In genomic region chr9:111627260-111627963, GRCh38 we compare ENCODE assay signal across 25 cellular contexts. TPM values are rescaled to one million over a fixed set of nuclear protein-coding genes. Genes with fewer than 3 reads are reported as not detected.
DNase-seq lines count a peak whose midpoint lies in the region; ATAC-seq, FAIRE-seq and TF ChIP-seq lines count a peak whose summit lies in the region.
"Had no signal": no experiment of that assay in that cellular context is flagged by ENCODE, and none has a peak within 500 bp of the region (broad histone marks: within the 10 kb centered on the region; RNA-seq: fewer than 3 reads in every experiment).

No MANE protein-coding gene starts in this region.

- H3K27me3 ChIP-seq in breast epithelium (no peaks in the 10 kb centered on the region), HepG2 (ENCODE audit: control insufficient read depth in 1 of 2, insufficient read depth in 2 of 2, low read length in 2 of 2) (no peaks in the 10 kb centered on the region; a peak in 1 of 5 replicates), sigmoid colon (no peaks in the 10 kb centered on the region)
- H3K27me3 ChIP-seq: BLaER1 treated with 17β-estradiol and CSF1 and Interleukin-3, amounts not matched to agents 10 nM and 100 nM had no signal

- H3K9me3 ChIP-seq in breast epithelium: no peaks in the 10 kb centered on the region
- no peaks in the 10 kb centered on the region for H3K9me3 ChIP-seq in HepG2 (ENCODE audit: low read length)
- H3K9me3 ChIP-seq in sigmoid colon: no peaks in the 10 kb centered on the region

- in situ Hi-C loops in HepG2 (cut with HindIII; ENCODE audit: extremely low pct_ligation_motif_present, low pct_unique_long_range_greater_than_20kb): no loop called here

- no peak for FAIRE-seq in HepG2 (lab: Jason Lieb, UNC)
- FAIRE-seq in urothelium cell line (lab: Jason Lieb, UNC): no peak
- FAIRE-seq: endothelial cell of umbilical vein, islet of Langerhans had no signal

- ATAC-seq in HepG2: peak; percentile 3; the same call in 2 of the 3 replicates
- ATAC-seq: activated naive CD8-positive, alpha-beta T cell treated with anti-CD3 and anti-CD28 coated beads, Interleukin-2, amount 50 U/mL, for 24 hours; natural killer cell; stimulated activated naive CD8-positive, alpha-beta T cell treated with anti-CD3 and anti-CD28 coated beads, Interleukin-15, amount 100 ng/mL, for 72 hours had no signal

- TF ChIP-seq POLR2A in breast epithelium (IDR thresholded peaks at IDR 0.05) (no peak), HepG2 (IDR thresholded peaks at IDR 0.05; ENCODE audit: insufficient read depth in 1 of 2, low read depth in 2 of 2, low read length in 2 of 2) (no peak), sigmoid colon (IDR thresholded peaks at IDR 0.05) (no peak)

- peak overlapping the region; percentile 27 for H3K27ac Mint-ChIP-seq in MCF 10A (ENCODE audit: low read depth, unreplicated experiment)
- H3K27ac Mint-ChIP-seq: activated CD4-positive, alpha-beta T cell treated with anti-CD3 and anti-CD28 coated beads, Interleukin-2, amount 10 ng/mL, durations not matched to agents 24 days and 14 days; activated naive CD8-positive, alpha-beta T cell treated with anti-CD3 and anti-CD28 coated beads, Interleukin-2, amount 50 U/mL, for 24 hours; natural killer cell; stimulated activated naive CD8-positive, alpha-beta T cell treated with anti-CD3 and anti-CD28 coated beads, Interleukin-15, amount 100 ng/mL, for 72 hours had no signal

- H3K27me3 Mint-ChIP-seq in MCF 10A (ENCODE audit: insufficient read depth, unreplicated experiment): no peaks in the 10 kb centered on the region
- H3K27me3 Mint-ChIP-seq: stimulated activated naive CD8-positive, alpha-beta T cell treated with anti-CD3 and anti-CD28 coated beads, Interleukin-15, amount 100 ng/mL, for 72 hours had no signal

- no peak overlapping the region for H3K4me3 Mint-ChIP-seq in MCF 10A (ENCODE audit: unreplicated experiment)
- H3K4me3 Mint-ChIP-seq: activated CD4-positive, alpha-beta T cell treated with anti-CD3 and anti-CD28 coated beads, Interleukin-2, amount 10 ng/mL, durations not matched to agents 24 days and 14 days; activated naive CD8-positive, alpha-beta T cell treated with anti-CD3 and anti-CD28 coated beads, Interleukin-2, amount 50 U/mL, for 24 hours; natural killer cell; stimulated activated naive CD8-positive, alpha-beta T cell treated with anti-CD3 and anti-CD28 coated beads, Interleukin-15, amount 100 ng/mL, for 72 hours had no signal

- 2% methylated on average over 7 of the region's 7 CpGs for WGBS in HepG2 (ENCODE audit: low lambda C conversion rate)
- 39 to 71% methylated on average over 7 of the region's 7 CpGs for WGBS in sigmoid colon, 2 donors

- H3K9me3 Mint-ChIP-seq in MCF 10A (ENCODE audit: unreplicated experiment): no peaks in the 10 kb centered on the region
- H3K9me3 Mint-ChIP-seq: activated CD4-positive, alpha-beta T cell treated with anti-CD3 and anti-CD28 coated beads, Interleukin-2, amount 10 ng/mL, durations not matched to agents 24 days and 14 days; activated naive CD8-positive, alpha-beta T cell treated with anti-CD3 and anti-CD28 coated beads, Interleukin-2, amount 50 U/mL, for 24 hours; natural killer cell; stimulated activated naive CD8-positive, alpha-beta T cell treated with anti-CD3 and anti-CD28 coated beads, Interleukin-15, amount 100 ng/mL, for 72 hours had no signal

- TF ChIP-seq CTCF in MCF 10A (IDR thresholded peaks at IDR 0.05; ENCODE audit: unreplicated experiment) (no peak), breast epithelium (IDR thresholded peaks at IDR 0.05) (no peak), VCaP (conservative IDR thresholded peaks at IDR 0.05) (0 out of 2 replicates have a peak, but pooled peaks have one; percentile 32), HepG2 (CRISPR knock-in tag; IDR thresholded peaks at IDR 0.05) (peak; percentile 47), sigmoid colon (IDR thresholded peaks at IDR 0.05) (no peak)

- TF ChIP-seq EP300 in HepG2 (IDR thresholded peaks at IDR 0.05; ENCODE audit: low read depth in 2 of 2, low read length in 2 of 2) (no peak), HepG2 (CRISPR knock-in tag; IDR thresholded peaks at IDR 0.05; ENCODE audit: borderline replicate concordance) (no peak), sigmoid colon (IDR thresholded peaks at IDR 0.05) (no peak)

- H3K4me2 ChIP-seq in HepG2 (ENCODE audit: low read depth, low read length): peak overlapping the region; percentile 91
- H3K4me2 ChIP-seq: BLaER1 treated with 17β-estradiol and CSF1 and Interleukin-3, amounts not matched to agents 10 nM and 100 nM; smooth muscle cell had no signal

- peaks cover 16% of the 10 kb centered on the region for H3K4me1 Mint-ChIP-seq in MCF 10A (ENCODE audit: insufficient read depth, unreplicated experiment)

- H3K36me3 Mint-ChIP-seq in MCF 10A (ENCODE audit: insufficient read depth, unreplicated experiment): no peaks in the 10 kb centered on the region
- H3K36me3 Mint-ChIP-seq: natural killer cell had no signal

- no peaks in the 10 kb centered on the region for H3K4me1 ChIP-seq in breast epithelium
- H3K4me1 ChIP-seq in HepG2 (ENCODE audit: insufficient read depth, low read length): peaks cover 25% of the 10 kb centered on the region
- H3K4me1 ChIP-seq in sigmoid colon: peaks cover 0 to 15% (median 13%) of the 10 kb centered on the region in 4 donors

- intact Hi-C loops in MCF 10A (cut with micrococcal nuclease): no loop called here
- intact Hi-C loops in breast epithelium (cut with DNase I; ENCODE audit: low total_unique reads): no loop called here
- intact Hi-C loops in HepG2 (cut with micrococcal nuclease; ENCODE audit: unreplicated experiment): loop anchor here (2.0 kb wide), 1 partner anchor 29 kb away; the partner anchor contains the start of gene PTGR1
- intact Hi-C loops in sigmoid colon (cut with DNase I): no loop called here

- POLR2A ChIA-PET in MCF 10A (lab: Yijun Ruan, JAX) (interaction anchor here (0.9 to 7.1 kb wide), 2 partner anchors 28 to 29 kb away, joined by 5 to 88 read pairs; partner anchors contain the start of gene PTGR1), HepG2 (lab: Yijun Ruan, JAX) (interaction anchor here (1.1 kb wide), 2 partner anchors 23 to 29 kb away, joined by 4 to 7 read pairs; no protein-coding TSS in a partner anchor)

- H3K4me3 ChIP-seq in breast epithelium (no peak overlapping the region), HepG2 (replicated peaks in 1 of 3; ENCODE audit: insufficient read depth in 1 of 3, low read depth in 2 of 3, low read length in 3 of 3) (peak overlapping the region; percentile 12 to 63 (median 24); a peak in 5 of 6 replicates), sigmoid colon (no peak overlapping the region)
- H3K4me3 ChIP-seq: BLaER1 treated with 17β-estradiol and CSF1 and Interleukin-3, amounts not matched to agents 10 nM and 100 nM; smooth muscle cell had no signal

- H3K27ac ChIP-seq in breast epithelium (no peak overlapping the region), VCaP (no peak overlapping the region), HepG2 (ENCODE audit: extremely low read length, insufficient read depth, low read length) (peak overlapping the region; percentile 64), sigmoid colon (no peak overlapping the region)
- H3K27ac ChIP-seq: BLaER1 treated with 17β-estradiol and CSF1 and Interleukin-3, amounts not matched to agents 10 nM and 100 nM; HL-60 had no signal

- H3K79me2 ChIP-seq in HepG2 (ENCODE audit: insufficient read depth, low read length): peaks cover 11% of the 10 kb centered on the region

- H3K36me3 ChIP-seq in breast epithelium: no peaks in the 10 kb centered on the region
- H3K36me3 ChIP-seq in HepG2 (replicated peaks in 1 of 2; ENCODE audit: control insufficient read depth in 1 of 2, insufficient read depth in 2 of 2, low read length in 2 of 2): no peaks in the 10 kb centered on the region
- H3K36me3 ChIP-seq in sigmoid colon: no peaks in the 10 kb centered on the region
- H3K36me3 ChIP-seq: BLaER1 treated with 17β-estradiol and CSF1 and Interleukin-3, amounts not matched to agents 10 nM and 100 nM had no signal

- no TSS peak for BruUV-seq in MCF 10A (replicated peaks; lab: Mats Ljungman, UMichigan)
- no TSS peak for BruUV-seq in HepG2 (replicated peaks; lab: Mats Ljungman, UMichigan)

- TF ChIP-seq RAD21 in HepG2 (CRISPR knock-in tag; IDR thresholded peaks at IDR 0.05): no peak

- peak overlapping the region; percentile 49; the same call in 1 of the 2 replicates for H3K9ac ChIP-seq in HepG2 (ENCODE audit: insufficient read depth, low read depth, low read length)
- H3K9ac ChIP-seq: BLaER1 treated with 17β-estradiol and CSF1 and Interleukin-3, amounts not matched to agents 10 nM and 100 nM had no signal

- CTCF ChIA-PET in MCF 10A (lab: Yijun Ruan, JAX): interaction anchor here (0.7 to 1.7 kb wide), 2 partner anchors 8 to 29 kb away, joined by 3 to 14 read pairs; no protein-coding TSS in a partner anchor
- CTCF ChIA-PET in HepG2 (lab: Yijun Ruan, JAX; ENCODE audit: low intra/inter-chr PET ratio, low total read pairs): no interaction called here

- H4K20me1 ChIP-seq in HepG2 (ENCODE audit: insufficient read depth, low read length): no peaks in the 10 kb centered on the region

- H2AFZ ChIP-seq in HepG2 (ENCODE audit: low read length): no peak overlapping the region

- peak; percentile 65 for DNase-seq in MCF 10A (ENCODE audit: unreplicated experiment)
- no peak for DNase-seq in breast epithelium (ENCODE audit: low spot score in 2 of 2)
- DNase-seq in HepG2 (ENCODE audit: low spot score): peak; percentile 37
- DNase-seq in sigmoid colon: no peak
- DNase-seq in urothelium cell line (ENCODE audit: low spot score): no peak
- DNase-seq in T1000 (lab: John Stamatoyannopoulos, UW): no peak
- DNase-seq: activated CD4-positive, alpha-beta T cell treated with anti-CD3 and anti-CD28 coated beads, Interleukin-2, amount 10 ng/mL, durations not matched to agents 24 days and 14 days; activated naive CD8-positive, alpha-beta T cell treated with anti-CD3 and anti-CD28 coated beads, Interleukin-2, amount 50 U/mL, for 24 hours; activated T-cell treated with anti-CD3 and anti-CD28 coated beads, Interleukin-2, amount 50 U/mL, for 48 hours; Karpas-422; midbrain; natural killer cell; NCI-H1048; NCI-H187; NCI-H2227 treated with DMSO at 0.1 percent for 48 hours; RPMI8226; stimulated activated CD4-positive, alpha-beta T cell treated with anti-CD3 and anti-CD28 coated beads, Interleukin-1b, Interleukin-23, amount 100 ng/mL, for 48 hours; stimulated activated CD8-positive, alpha-beta memory T cell treated with anti-CD3 and anti-CD28 coated beads, Interleukin-4, amount 100 ng/mL, for 48 hours; stimulated activated naive CD8-positive, alpha-beta T cell treated with anti-CD3 and anti-CD28 coated beads, Interleukin-15, amount 100 ng/mL, for 72 hours had no signal

RNA-seq across cellular contexts. Expression of gene DNAJC25, which starts 3.7 kb away (rescaled TPM):
- total RNA-seq in MCF 10A (2022): 10.9 and 11.6 TPM in 2 replicates
- 10 to 100 TPM; 10.5 to 13.0 (median 11.7) TPM for total RNA-seq in breast epithelium
- 6.3 and 10.2 TPM in 2 replicates for total RNA-seq in HepG2 (2016; rRNA removed; fragmentation: Illumina TruSeq; extraction: Trizol)
- 2.4 and 2.5 TPM in 2 replicates for total RNA-seq in HepG2 (2016; cell fraction: cytosol; rRNA removed; fragmentation: Illumina TruSeq; extraction: Trizol; ENCODE audit: low read depth)
- total RNA-seq in HepG2 (2016; cell fraction: insoluble cytoplasmic fraction; rRNA removed; fragmentation: Illumina TruSeq; extraction: Trizol): 6.5 and 9.4 TPM in 2 replicates
- total RNA-seq in HepG2 (2016; cell fraction: membrane; rRNA removed; fragmentation: Illumina TruSeq; extraction: Trizol): 5.6 and 6.1 TPM in 2 replicates
- total RNA-seq in HepG2 (2016; cell fraction: nucleus; rRNA removed; fragmentation: Illumina TruSeq; extraction: Trizol): 11.2 and 12.3 TPM in 2 replicates
- 4.5 and 5.7 TPM in 2 replicates for polyA plus RNA-seq in HepG2 (2011; rRNA removed)
- 3.0 and 3.2 TPM in 2 replicates for polyA plus RNA-seq in HepG2 (2011; cell fraction: cytosol; rRNA removed)
- polyA plus RNA-seq in HepG2 (2011; cell fraction: nucleus; rRNA removed): 3.5 and 3.7 TPM in 2 replicates
- polyA plus RNA-seq in HepG2 (2012): 4.8 and 8.4 TPM in 2 replicates
- 2.4 and 2.8 TPM in 2 replicates for polyA plus RNA-seq in HepG2 (2016; cell fraction: cytosol; fragmentation: Illumina TruSeq; extraction: Trizol; ENCODE audit: low read depth)
- polyA plus RNA-seq in HepG2 (2016; cell fraction: insoluble cytoplasmic fraction; fragmentation: Illumina TruSeq; extraction: Trizol; ENCODE audit: low read depth): 7.8 TPM in 2 replicates
- polyA plus RNA-seq in HepG2 (2016; cell fraction: membrane; fragmentation: Illumina TruSeq; extraction: Trizol; ENCODE audit: low read depth): 5.4 and 6.1 TPM in 2 replicates
- 25.6 and 26.2 TPM in 2 replicates for polyA plus RNA-seq in HepG2 (2016; cell fraction: nucleus; fragmentation: Illumina TruSeq; extraction: Trizol; ENCODE audit: insufficient read depth, low read depth)
- polyA minus RNA-seq in HepG2 (2011; rRNA and poly(A)+ RNA removed; ENCODE audit: low replicate concordance): 1.5 and 1.8 TPM in 2 replicates
- polyA minus RNA-seq in HepG2 (2011; cell fraction: cytosol; rRNA and poly(A)+ RNA removed): 0.79 and 1.7 TPM in 2 replicates
- 5.7 and 6.7 TPM in 2 replicates for polyA minus RNA-seq in HepG2 (2011; cell fraction: nucleus; rRNA and poly(A)+ RNA removed)
- 10 to 100 TPM in 1 of 4 donors, 1 to 10 TPM in 3; 7.4 to 11.5 (median 9.1) TPM for total RNA-seq in sigmoid colon
- 1 to 10 TPM; 1.8 to 5.7 (median 3.5) TPM for polyA plus RNA-seq in sigmoid colon

RNA-seq across cellular contexts. Expression of gene PTGR1, which starts 28.0 kb away (rescaled TPM):
- 27.4 and 27.8 TPM in 2 replicates for total RNA-seq in MCF 10A (2022)
- total RNA-seq in breast epithelium: 10 to 100 TPM; 30.0 to 87.1 (median 68.2) TPM
- total RNA-seq in HepG2 (2016; rRNA removed; fragmentation: Illumina TruSeq; extraction: Trizol): 15.8 and 22.5 TPM in 2 replicates
- total RNA-seq in HepG2 (2016; cell fraction: cytosol; rRNA removed; fragmentation: Illumina TruSeq; extraction: Trizol; ENCODE audit: low read depth): 9.9 TPM in 2 replicates
- total RNA-seq in HepG2 (2016; cell fraction: insoluble cytoplasmic fraction; rRNA removed; fragmentation: Illumina TruSeq; extraction: Trizol): 15.5 and 22.6 TPM in 2 replicates
- total RNA-seq in HepG2 (2016; cell fraction: membrane; rRNA removed; fragmentation: Illumina TruSeq; extraction: Trizol): 6.7 and 8.4 TPM in 2 replicates
- 4.8 and 6.2 TPM in 2 replicates for total RNA-seq in HepG2 (2016; cell fraction: nucleus; rRNA removed; fragmentation: Illumina TruSeq; extraction: Trizol)
- polyA plus RNA-seq in HepG2 (2011; rRNA removed): 5.0 and 6.0 TPM in 2 replicates
- polyA plus RNA-seq in HepG2 (2011; cell fraction: cytosol; rRNA removed): 5.4 and 6.0 TPM in 2 replicates
- polyA plus RNA-seq in HepG2 (2011; cell fraction: nucleus; rRNA removed): 2.1 and 2.9 TPM in 2 replicates
- polyA plus RNA-seq in HepG2 (2012): 10.6 and 11.6 TPM in 2 replicates
- 5.1 and 5.3 TPM in 2 replicates for polyA plus RNA-seq in HepG2 (2016; cell fraction: cytosol; fragmentation: Illumina TruSeq; extraction: Trizol; ENCODE audit: low read depth)
- polyA plus RNA-seq in HepG2 (2016; cell fraction: insoluble cytoplasmic fraction; fragmentation: Illumina TruSeq; extraction: Trizol; ENCODE audit: low read depth): 21.3 and 24.8 TPM in 2 replicates
- 4.1 and 4.5 TPM in 2 replicates for polyA plus RNA-seq in HepG2 (2016; cell fraction: membrane; fragmentation: Illumina TruSeq; extraction: Trizol; ENCODE audit: low read depth)
- 10.1 and 12.6 TPM in 2 replicates for polyA plus RNA-seq in HepG2 (2016; cell fraction: nucleus; fragmentation: Illumina TruSeq; extraction: Trizol; ENCODE audit: insufficient read depth, low read depth)
- 2.8 and 54.6 TPM in 2 replicates for polyA minus RNA-seq in HepG2 (2011; rRNA and poly(A)+ RNA removed; ENCODE audit: low replicate concordance)
- 3.1 and 4.8 TPM in 2 replicates for polyA minus RNA-seq in HepG2 (2011; cell fraction: cytosol; rRNA and poly(A)+ RNA removed)
- 5.5 TPM in 2 replicates for polyA minus RNA-seq in HepG2 (2011; cell fraction: nucleus; rRNA and poly(A)+ RNA removed)
- 10 to 100 TPM; 19.7 to 61.1 (median 41.9) TPM for total RNA-seq in sigmoid colon
- 10 to 100 TPM; 26.9 to 59.6 (median 46.2) TPM for polyA plus RNA-seq in sigmoid colon
- total RNA-seq: natural killer cell had no signal

RNA-seq across cellular contexts. Expression of gene GNG10, which starts 34.0 kb away (rescaled TPM):
- total RNA-seq in MCF 10A (2022) (42.0 and 61.7 TPM in 2 replicates), breast epithelium (10 to 100 TPM; 53.4 to 95.7 (median 91.4) TPM), HepG2 (2016; rRNA removed; fragmentation: Illumina TruSeq; extraction: Trizol) (29.8 and 45.0 TPM in 2 replicates), sigmoid colon (100 to 1,000 TPM in 1 of 4 donors, 10 to 100 TPM in 3; 61.0 to 104 (median 79.9) TPM)
- 36.2 and 49.1 TPM in 2 replicates for total RNA-seq in HepG2 (2016; cell fraction: cytosol; rRNA removed; fragmentation: Illumina TruSeq; extraction: Trizol; ENCODE audit: low read depth)
- 32.9 and 43.3 TPM in 2 replicates for total RNA-seq in HepG2 (2016; cell fraction: insoluble cytoplasmic fraction; rRNA removed; fragmentation: Illumina TruSeq; extraction: Trizol)
- 68.2 and 69.9 TPM in 2 replicates for total RNA-seq in HepG2 (2016; cell fraction: membrane; rRNA removed; fragmentation: Illumina TruSeq; extraction: Trizol)
- total RNA-seq in HepG2 (2016; cell fraction: nucleus; rRNA removed; fragmentation: Illumina TruSeq; extraction: Trizol): 14.3 and 15.8 TPM in 2 replicates
- polyA plus RNA-seq in HepG2 (2011; rRNA removed) (29.8 and 32.4 TPM in 2 replicates), sigmoid colon (10 to 100 TPM; 32.3 to 76.3 (median 55.9) TPM)
- polyA plus RNA-seq in HepG2 (2011; cell fraction: cytosol; rRNA removed): 23.4 and 29.9 TPM in 2 replicates
- 4.6 and 7.7 TPM in 2 replicates for polyA plus RNA-seq in HepG2 (2011; cell fraction: nucleus; rRNA removed)
- 23.6 and 24.8 TPM in 2 replicates for polyA plus RNA-seq in HepG2 (2012)
- polyA plus RNA-seq in HepG2 (2016; cell fraction: cytosol; fragmentation: Illumina TruSeq; extraction: Trizol; ENCODE audit: low read depth): 74.7 and 106 TPM in 2 replicates
- 66.2 and 74.2 TPM in 2 replicates for polyA plus RNA-seq in HepG2 (2016; cell fraction: insoluble cytoplasmic fraction; fragmentation: Illumina TruSeq; extraction: Trizol; ENCODE audit: low read depth)
- 103 and 108 TPM in 2 replicates for polyA plus RNA-seq in HepG2 (2016; cell fraction: membrane; fragmentation: Illumina TruSeq; extraction: Trizol; ENCODE audit: low read depth)
- polyA plus RNA-seq in HepG2 (2016; cell fraction: nucleus; fragmentation: Illumina TruSeq; extraction: Trizol; ENCODE audit: insufficient read depth, low read depth): 32.3 and 39.9 TPM in 2 replicates
- 5.4 and 7.5 TPM in 2 replicates for polyA minus RNA-seq in HepG2 (2011; rRNA and poly(A)+ RNA removed; ENCODE audit: low replicate concordance)
- 4.7 and 5.0 TPM in 2 replicates for polyA minus RNA-seq in HepG2 (2011; cell fraction: cytosol; rRNA and poly(A)+ RNA removed)
- 5.4 and 5.7 TPM in 2 replicates for polyA minus RNA-seq in HepG2 (2011; cell fraction: nucleus; rRNA and poly(A)+ RNA removed)

Comparison
In these comparisons a context has a peak if more than half of its experiments do, and no peak if none do; other contexts are left out.
1. DNase-seq: peak in MCF 10A (single experiment) and HepG2 (single experiment); none in breast epithelium (0 of 2), sigmoid colon (single experiment), urothelium cell line (single experiment) and T1000 (single experiment).
2. CTCF ChIP-seq: peak in VCaP (single experiment) and HepG2 (single experiment); none in MCF 10A (single experiment), breast epithelium (0 of 3) and sigmoid colon (0 of 4).
3. H3K4me3 ChIP-seq: peak in HepG2 (3 of 3); none in breast epithelium (0 of 3) and sigmoid colon (0 of 4).